Comparison of ENCODE assay signal across 8 cellular contexts in the genomic region with DNA sequence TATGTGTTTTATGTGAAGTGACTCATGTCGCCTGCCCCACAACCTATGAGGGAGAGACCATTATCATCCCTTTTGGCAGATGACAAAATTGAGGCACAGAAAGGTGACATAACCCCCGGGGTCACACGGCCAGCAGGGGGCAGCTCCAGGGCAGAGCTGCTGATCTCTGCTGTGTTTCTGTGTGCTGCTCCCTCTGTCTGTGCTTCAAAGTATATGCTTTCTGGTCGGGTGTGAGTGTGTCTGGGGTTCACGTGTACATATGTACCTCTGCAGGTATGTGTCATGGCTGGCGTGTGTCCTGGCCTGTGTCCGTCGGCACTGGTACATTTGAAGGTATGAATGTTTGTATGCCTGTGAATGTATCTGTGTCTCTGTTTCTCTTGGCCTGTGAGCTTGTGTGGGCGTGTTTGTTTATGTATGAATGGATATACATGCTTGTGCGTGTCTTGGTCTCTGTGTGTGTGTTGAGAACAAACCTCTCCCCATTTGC. TPM values are rescaled to one million over a fixed set of nuclear protein-coding genes. Genes with fewer than 3 reads are reported as not detected.
DNase-seq lines count a peak whose midpoint lies in the region; FAIRE-seq and TF ChIP-seq lines count a peak whose summit lies in the region.

No MANE protein-coding gene starts in this region.

- peaks cover 7% of the 10 kb centered on the region; the same call in 1 of the 2 replicates for H3K23me2 ChIP-seq in H1 (ENCODE audit: low read depth, low read length)

- H3K9me3 ChIP-seq in H1 (ENCODE audit: insufficient read depth in 2 of 2, low read depth in 1 of 2, low read length in 1 of 2) = peaks cover 4 to 9% of the 10 kb centered on the region in 2 experiments

- H3K36me3 Mint-ChIP-seq in neural crest cell (ENCODE audit: low read depth) = no peaks in the 10 kb centered on the region
- peaks cover 6% of the 10 kb centered on the region for H3K36me3 Mint-ChIP-seq in type B pancreatic cell

- H3K36me3 ChIP-seq in H1 (ENCODE audit: control insufficient read depth in 2 of 4, insufficient read depth in 4 of 4, low read length in 3 of 4) = no peaks in the 10 kb centered on the region

- no peak overlapping the region for H2AFZ ChIP-seq in H1 (ENCODE audit: low read length)

- peak; percentile 44 to 52; a peak in 3 of 4 replicates for TF ChIP-seq RAD21 in H1 (IDR thresholded peaks at IDR 0.05 in 1 of 2, conservative IDR thresholded peaks at IDR 0.05 in 1 of 2; ENCODE audit: low read depth in 2 of 2, low read length in 2 of 2)

- peak; percentile 57 for FAIRE-seq in H1 (lab: Jason Lieb, UNC)

- H3K27ac Mint-ChIP-seq in neural crest cell (ENCODE audit: unreplicated experiment) = no peak overlapping the region
- H3K27ac Mint-ChIP-seq in type B pancreatic cell = peak overlapping the region; percentile 9

- peak overlapping the region; percentile 40 for H4K91ac ChIP-seq in H1 (replicated peaks; ENCODE audit: insufficient read length, low read length)

- no peaks in the 10 kb centered on the region for H3K79me2 ChIP-seq in H1 (ENCODE audit: control insufficient read depth in 1 of 2, insufficient read depth in 2 of 2, low read length in 2 of 2)

- no peak for TF ChIP-seq EP300 in H1 (IDR thresholded peaks at IDR 0.05; ENCODE audit: borderline replicate concordance in 1 of 2, low read depth in 2 of 2, low read length in 2 of 2)

- H3K27me3 ChIP-seq in H1 (replicated peaks in 1 of 4; ENCODE audit: control insufficient read depth in 3 of 4, extremely low read depth in 1 of 4, insufficient read depth in 3 of 4, low read length in 3 of 4) = peaks cover 12 to 30% (median 29%) of the 10 kb centered on the region in 4 experiments

- H3K4me1 ChIP-seq in H1 (replicated peaks in 1 of 4; ENCODE audit: control insufficient read depth in 3 of 4, insufficient read depth in 4 of 4, low read length in 3 of 4) = peaks cover 0 to 13% (median 4%) of the 10 kb centered on the region in 4 experiments; a peak in 5 of 7 replicates

- no peak overlapping the region for H3K4me3 ChIP-seq in H1 (ENCODE audit: extremely low read depth in 1 of 4, insufficient read depth in 2 of 4, low read depth in 3 of 4, low read length in 4 of 4)

- H3K27me3 Mint-ChIP-seq in neural crest cell (ENCODE audit: low read depth) = no peaks in the 10 kb centered on the region
- H3K27me3 Mint-ChIP-seq in type B pancreatic cell = peaks cover 4% of the 10 kb centered on the region

- no peak overlapping the region for H2BK120ac ChIP-seq in H1 (replicated peaks; ENCODE audit: low read depth, low read length)

- H3K18ac ChIP-seq in H1 (ENCODE audit: extremely low read depth, low read length) = no peak overlapping the region

- TF ChIP-seq CTCF in GM13977 (IDR thresholded peaks at IDR 0.05; ENCODE audit: extremely low read depth, insufficient read depth, missing control alignments) (peak; percentile 93), H1 (IDR thresholded peaks at IDR 0.05; ENCODE audit: control extremely low read depth in 1 of 3, insufficient read depth in 1 of 3, low read depth in 1 of 3, low read length in 3 of 3) (peak; percentile 90 to 99 (median 90)), neural crest cell (conservative IDR thresholded peaks at IDR 0.05) (peak; percentile 64), type B pancreatic cell (conservative IDR thresholded peaks at IDR 0.05) (peak; percentile 68)

- no peaks in the 10 kb centered on the region for H3K79me1 ChIP-seq in H1 (ENCODE audit: low read depth, low read length)

- H3K4me3 Mint-ChIP-seq in neural crest cell (peak overlapping the region; percentile 32), type B pancreatic cell (peak overlapping the region; percentile 27)

- no peak overlapping the region for H3K4ac ChIP-seq in H1 (replicated peaks; ENCODE audit: insufficient read length, low read depth, low read length)

- no peak overlapping the region for H2BK15ac ChIP-seq in H1 (ENCODE audit: low read length)

- peaks cover 36% of the 10 kb centered on the region for H3K4me1 Mint-ChIP-seq in neural crest cell
- H3K4me1 Mint-ChIP-seq in type B pancreatic cell (ENCODE audit: unreplicated experiment) = peaks cover 28% of the 10 kb centered on the region

- POLR2A ChIA-PET in H1 (lab: Charles Lee; ENCODE audit: partially characterized antibody) = interaction anchor here (0.9 to 1.7 kb wide), 5 partner anchors 13 to 55 kb away, joined by 3 to 5 read pairs (median 3); no protein-coding TSS in a partner anchor

- TF ChIP-seq POLR2A in H1 (IDR thresholded peaks at IDR 0.05; ENCODE audit: control extremely low read depth in 1 of 2, low read depth in 2 of 2, low read length in 2 of 2) = no peak

- in situ Hi-C loops in GM13977 (cut with MboI; ENCODE audit: low pct_unique_long_range_greater_than_20kb, low sequenced_read_pairs, unreplicated experiment) = no loop called here

- H3K56ac ChIP-seq in H1 (replicated peaks; ENCODE audit: insufficient read length, low read depth, low read length) = no peak overlapping the region

- no peak overlapping the region for H3K4me2 ChIP-seq in H1 (ENCODE audit: insufficient read depth in 1 of 2, low read depth in 2 of 2, low read length in 2 of 2)

- H4K20me1 ChIP-seq in H1 (replicated peaks in 1 of 2; ENCODE audit: control insufficient read depth in 1 of 2, insufficient read depth in 2 of 2, low read length in 2 of 2) = peaks cover 7 to 20% of the 10 kb centered on the region in 2 experiments

- no peak overlapping the region for H2BK12ac ChIP-seq in H1 (ENCODE audit: low read depth, low read length)

- H4K8ac ChIP-seq in H1 (ENCODE audit: extremely low read depth, insufficient read depth, low read length) = no peak overlapping the region; the same call in 1 of the 2 replicates

- no peak overlapping the region for H4K5ac ChIP-seq in H1 (ENCODE audit: insufficient read length, low read depth, low read length)

- H2BK20ac ChIP-seq in H1 (ENCODE audit: low read length) = no peak overlapping the region

- H3K9ac ChIP-seq in H1 (replicated peaks in 1 of 4; ENCODE audit: extremely low read depth in 1 of 4, low read depth in 3 of 4, low read length in 3 of 4) = no peak overlapping the region

- no peak overlapping the region; the same call in 1 of the 2 replicates for H2AK5ac ChIP-seq in H1 (ENCODE audit: low read depth, low read length)

- DNase-seq in A172 (ENCODE audit: low spot score) = peak; percentile 33
- DNase-seq in GM13977 (ENCODE audit: low spot score) = peak; percentile 88
- DNase-seq in NCI-H2171 treated with DMSO at 0.1 percent for 48 hours (lab: John Stamatoyannopoulos, UW) = peak; percentile 68
- DNase-seq in activated CD4-positive, alpha-beta T cell treated with anti-CD3 and anti-CD28 coated beads, Interleukin-2, amount 50 U/mL, for 48 hours = peak; percentile 81 to 85
- peak in 1 of 2 experiments; percentile 75 for DNase-seq in H1 (ENCODE audit: low read depth in 1 of 2, low spot score in 2 of 2)
- DNase-seq in neural crest cell (ENCODE audit: low read depth, low spot score) = no peak
- DNase-seq in type B pancreatic cell (ENCODE audit: extremely low spot score, unreplicated experiment) = no peak
- DNase-seq in NCI-H187 treated with DMSO at 0.1 percent for 48 hours (lab: John Stamatoyannopoulos, UW) = no peak

- WGBS in H1 (ENCODE audit: extremely low coverage in 1 of 2, insufficient coverage in 1 of 2, insufficient read length in 1 of 2, insufficient replicate concordance in 2 of 2, low coverage in 1 of 2, low lambda C conversion rate in 2 of 2, missing lambda C conversion rate in 1 of 2), 2 experiments = 68% methylated on average over 10 of the region's 10 CpGs; no CpG with 5 or more reads in 1 of the 2 experiments

- H3K14ac ChIP-seq in H1 (ENCODE audit: insufficient read length) = no peak overlapping the region

- H3K27ac ChIP-seq in H1 (ENCODE audit: low read depth, low read length) = no peak overlapping the region

- H3K9me3 Mint-ChIP-seq in neural crest cell = no peaks in the 10 kb centered on the region
- H3K9me3 Mint-ChIP-seq in type B pancreatic cell = no peaks in the 10 kb centered on the region

- H3K23ac ChIP-seq in H1 (ENCODE audit: insufficient read length) = no peak overlapping the region

- CTCF ChIA-PET in H1 (lab: Charles Lee; ENCODE audit: partially characterized antibody) = interaction anchor here (0.7 to 10.3 kb wide), 18 partner anchors 8 to 420 kb away, joined by 3 to 101 read pairs (median 4); no protein-coding TSS in a partner anchor

- H2BK5ac ChIP-seq in H1 (ENCODE audit: low read depth, low read length) = no peak overlapping the region

RNA-seq across cellular contexts. Expression of gene LIPE, which starts 7.1 kb away (rescaled TPM):
- 1.2 TPM in 1 of 2 replicates, not detected in the other for total RNA-seq in A172 (2014; rRNA removed; shearing (Covaris generic))
- total RNA-seq in H1 (2021; fragmentation: NEBNext Ultra II Directional; extraction: Animal tissue kit (Norgen Biotek cat#: 25700)) = 12.5 and 15.9 TPM in 2 replicates
- polyA plus RNA-seq in H1 (2011; rRNA removed) = 8.7 and 17.0 TPM in 2 replicates
- polyA plus RNA-seq in H1 (2011; cell fraction: cytosol; rRNA removed) = 10.3 TPM
- polyA plus RNA-seq in H1 (2011; cell fraction: nucleus; rRNA removed) = 15.3 TPM
- polyA plus RNA-seq in H1 (2012, experiment 1 of 2) = 5.6 to 13.0 TPM (median 9.4 TPM) in 4 replicates
- 5.2 TPM for polyA plus RNA-seq in H1 (2012, experiment 2 of 2)
- 6.4 TPM for polyA plus RNA-seq in H1 (2013, experiment 1 of 2)
- polyA plus RNA-seq in H1 (2013, experiment 2 of 2) = 5.8 TPM
- 3.5 and 7.4 TPM in 2 replicates for polyA minus RNA-seq in H1 (2011; rRNA and poly(A)+ RNA removed)
- polyA minus RNA-seq in H1 (2011; cell fraction: cytosol; rRNA and poly(A)+ RNA removed) = 10.0 TPM
- 18.8 TPM for polyA minus RNA-seq in H1 (2011; cell fraction: nucleus; rRNA and poly(A)+ RNA removed)
- total RNA-seq in neural crest cell (24.5 and 29.1 TPM in 2 replicates), type B pancreatic cell (ENCODE audit: low replicate concordance) (6.9 and 17.9 TPM in 2 replicates)

RNA-seq across cellular contexts. Expression of gene CXCL17, which starts 22.6 kb away (rescaled TPM):
- total RNA-seq in A172 (2014; rRNA removed; shearing (Covaris generic)) = not detected in 2 replicates
- total RNA-seq in H1 (2021; fragmentation: NEBNext Ultra II Directional; extraction: Animal tissue kit (Norgen Biotek cat#: 25700)) = not detected in 2 replicates
- 0.11 TPM in 1 of 2 replicates, not detected in the other for polyA plus RNA-seq in H1 (2011; rRNA removed)
- polyA plus RNA-seq in H1 (2011; cell fraction: cytosol; rRNA removed) = 0.09 TPM
- not detected for polyA plus RNA-seq in H1 (2011; cell fraction: nucleus; rRNA removed)
- polyA plus RNA-seq in H1 (2012, experiment 1 of 2) = not detected in 4 replicates
- polyA plus RNA-seq in H1 (2012, experiment 2 of 2) = not detected
- not detected for polyA plus RNA-seq in H1 (2013, experiment 1 of 2)
- 0.06 TPM for polyA plus RNA-seq in H1 (2013, experiment 2 of 2)
- not detected in 2 replicates for polyA minus RNA-seq in H1 (2011; rRNA and poly(A)+ RNA removed)
- polyA minus RNA-seq in H1 (2011; cell fraction: cytosol; rRNA and poly(A)+ RNA removed) = not detected
- polyA minus RNA-seq in H1 (2011; cell fraction: nucleus; rRNA and poly(A)+ RNA removed) = not detected
- total RNA-seq in neural crest cell (not detected in 2 replicates), type B pancreatic cell (ENCODE audit: low replicate concordance) (1.0 and 3.2 TPM in 2 replicates)

RNA-seq across cellular contexts. Expression of gene CNFN, which starts 30.0 kb away (rescaled TPM):
- 0.34 and 2.8 TPM in 2 replicates for total RNA-seq in A172 (2014; rRNA removed; shearing (Covaris generic))
- total RNA-seq in H1 (2021; fragmentation: NEBNext Ultra II Directional; extraction: Animal tissue kit (Norgen Biotek cat#: 25700)) = 8.9 and 12.6 TPM in 2 replicates
- 31.5 and 54.3 TPM in 2 replicates for polyA plus RNA-seq in H1 (2011; rRNA removed)
- 22.7 TPM for polyA plus RNA-seq in H1 (2011; cell fraction: cytosol; rRNA removed)
- 26.0 TPM for polyA plus RNA-seq in H1 (2011; cell fraction: nucleus; rRNA removed)
- polyA plus RNA-seq in H1 (2012, experiment 1 of 2) = 9.3 to 41.6 TPM (median 27.4 TPM) in 4 replicates
- 6.6 TPM for polyA plus RNA-seq in H1 (2012, experiment 2 of 2)
- 39.2 TPM for polyA plus RNA-seq in H1 (2013, experiment 1 of 2)
- 41.9 TPM for polyA plus RNA-seq in H1 (2013, experiment 2 of 2)
- 3.0 TPM in 2 replicates for polyA minus RNA-seq in H1 (2011; rRNA and poly(A)+ RNA removed)
- 7.1 TPM for polyA minus RNA-seq in H1 (2011; cell fraction: cytosol; rRNA and poly(A)+ RNA removed)
- 4.8 TPM for polyA minus RNA-seq in H1 (2011; cell fraction: nucleus; rRNA and poly(A)+ RNA removed)
- total RNA-seq in neural crest cell = 2.2 and 3.6 TPM in 2 replicates
- 3.3 and 5.6 TPM in 2 replicates for total RNA-seq in type B pancreatic cell (ENCODE audit: low replicate concordance)

Comparison
In these comparisons a context has a peak if more than half of its experiments do, and no peak if none do; other contexts are left out.
1. DNase-seq: peak in A172 (single experiment), GM13977 (single experiment), NCI-H2171 treated with DMSO at 0.1 percent for 48 hours (single experiment) and activated CD4-positive, alpha-beta T cell treated with anti-CD3 and anti-CD28 coated beads, Interleukin-2, amount 50 U/mL, for 48 hours (2 of 2); none in neural crest cell (single experiment), type B pancreatic cell (single experiment) and NCI-H187 treated with DMSO at 0.1 percent for 48 hours (single experiment).
2. Peak in every context shown above with its lines, with median percentiles within 50 percentile points of each other: CTCF ChIP-seq.